In the genomic region with DNA sequence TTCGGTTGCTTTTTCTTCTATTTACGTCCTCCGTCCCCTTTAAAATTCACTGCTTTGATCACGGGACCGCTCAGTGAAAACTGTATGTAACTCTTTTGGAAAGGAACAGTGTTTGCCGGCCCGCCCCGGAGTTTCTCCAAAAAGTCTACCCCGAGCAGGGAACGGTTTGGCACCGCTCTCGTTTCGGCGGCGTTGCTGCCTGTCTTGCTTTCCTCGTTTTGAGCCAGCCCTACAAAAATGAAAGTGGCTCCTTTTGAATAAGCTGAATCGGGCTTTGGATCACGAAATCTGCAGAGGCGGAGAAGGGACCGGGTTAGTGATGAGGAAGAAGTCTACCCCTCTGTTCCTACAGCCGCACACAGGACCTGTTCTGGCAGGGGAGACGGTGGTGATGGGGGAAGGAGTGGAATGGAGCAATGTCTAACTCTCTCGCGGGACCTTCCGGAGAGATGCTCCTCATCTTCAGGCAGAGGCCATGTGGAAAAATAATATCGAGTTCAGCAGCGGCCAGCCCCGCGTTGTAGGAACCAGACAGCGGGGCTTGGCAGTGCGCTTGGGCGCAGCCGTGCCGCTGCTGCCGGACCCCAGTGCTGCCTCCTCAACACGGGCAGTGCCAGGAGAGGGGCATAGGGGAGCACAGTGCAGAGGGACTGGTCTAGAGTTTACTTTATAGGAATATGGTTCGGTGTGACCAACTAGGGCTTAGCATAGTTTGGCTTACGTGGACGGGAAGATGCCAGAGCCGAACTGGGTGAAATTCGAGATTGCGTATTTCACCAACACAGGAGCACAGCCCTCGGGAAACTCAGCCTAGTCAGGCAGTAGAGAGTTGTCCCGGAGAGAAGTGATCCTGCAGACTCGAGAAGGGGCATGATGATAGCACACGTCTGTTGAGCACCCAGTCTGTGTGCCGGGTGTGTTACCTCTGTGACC, we compare ENCODE assay signal across 9 cellular contexts. TPM values are rescaled to one million over a fixed set of nuclear protein-coding genes. Genes with fewer than 3 reads are reported as not detected.
DNase-seq lines count a peak whose midpoint lies in the region; ATAC-seq and TF ChIP-seq lines count a peak whose summit lies in the region.
"Had no signal": no experiment of that assay in that cellular context is flagged by ENCODE, and none has a peak within 500 bp of the region (broad histone marks: within the 10 kb centered on the region; RNA-seq: fewer than 3 reads in every experiment).

No MANE protein-coding gene starts in this region.

- no peaks in the 10 kb centered on the region for H3K27me3 ChIP-seq in ovary

- 2 to 4% (median 2%) methylated on average over 47 of the region's 47 CpGs for WGBS in ovary, 3 donors

- no peaks in the 10 kb centered on the region for H3K9me3 Mint-ChIP-seq in activated T-cell treated with anti-CD3 and anti-CD28 coated beads, Interleukin-2, amount 50 U/mL, for 72 hours
- H3K9me3 Mint-ChIP-seq: memory B cell had no signal

- peak overlapping the region; percentile 82 to 89 for H3K4me3 Mint-ChIP-seq in activated T-cell treated with anti-CD3 and anti-CD28 coated beads, Interleukin-2, amount 50 U/mL, for 72 hours
- H3K4me3 Mint-ChIP-seq: memory B cell had no signal

- no peaks in the 10 kb centered on the region for H3K36me3 Mint-ChIP-seq in activated T-cell treated with anti-CD3 and anti-CD28 coated beads, Interleukin-2, amount 50 U/mL, for 72 hours (ENCODE audit: insufficient read depth in 2 of 2)
- H3K36me3 Mint-ChIP-seq: memory B cell had no signal

- H3K4me1 ChIP-seq in ovary (ENCODE audit: insufficient read depth), result peaks cover 28% of the 10 kb centered on the region

- no peak for TF ChIP-seq EP300 in ovary (IDR thresholded peaks at IDR 0.05)

- TF ChIP-seq POLR2A in ovary (IDR thresholded peaks at IDR 0.05), result no peak

- no peaks in the 10 kb centered on the region for H3K9me3 ChIP-seq in ovary

- no peaks in the 10 kb centered on the region for H3K36me3 ChIP-seq in ovary

- H3K27me3 Mint-ChIP-seq in activated T-cell treated with anti-CD3 and anti-CD28 coated beads, Interleukin-2, amount 50 U/mL, for 72 hours (ENCODE audit: low read depth), result peaks cover 77% of the 10 kb centered on the region

- peak; percentile 66 for DNase-seq in GM03348 (ENCODE audit: low spot score)
- peak in 1 of 2 donors; percentile 24 for DNase-seq in activated T-cell treated with anti-CD3 and anti-CD28 coated beads, Interleukin-2, amount 50 U/mL, for 72 hours
- DNase-seq in Right ventricle myocardium inferior (ENCODE audit: missing footprints), result peak; percentile 78
- DNase-seq in ovary, result peak; percentile 62 to 81 (median 71)
- DNase-seq in SIG-M5 treated with dmso at 0.1 percent for 504 hours (lab: John Stamatoyannopoulos, UW; ENCODE audit: unreplicated experiment), result no peak
- DNase-seq in KBM-7, result no peak
- DNase-seq in glomerular visceral epithelial cell (ENCODE audit: extremely low spot score), result no peak
- no peak for DNase-seq in T1000 (lab: John Stamatoyannopoulos, UW)

- peak overlapping the region; percentile 90 to 91 for H3K27ac ChIP-seq in ovary

- in situ Hi-C loops in KBM-7 (cut with MboI; ENCODE audit: low pct_unique_long_range_greater_than_20kb, low sequenced_read_pairs), result no loop called here

- ATAC-seq in activated T-cell treated with anti-CD3 and anti-CD28 coated beads, Interleukin-2, amount 50 U/mL, for 72 hours (replicated peaks in 1 of 2), result peak; percentile 24 to 29
- peak; percentile 50 for ATAC-seq in Right ventricle myocardium inferior

- H3K4me3 ChIP-seq in ovary, result peak overlapping the region; percentile 57

- peaks cover 8% of the 10 kb centered on the region for H3K4me1 Mint-ChIP-seq in activated T-cell treated with anti-CD3 and anti-CD28 coated beads, Interleukin-2, amount 50 U/mL, for 72 hours (ENCODE audit: low read depth)

- no peak overlapping the region for H3K27ac Mint-ChIP-seq in activated T-cell treated with anti-CD3 and anti-CD28 coated beads, Interleukin-2, amount 50 U/mL, for 72 hours
- H3K27ac Mint-ChIP-seq: memory B cell had no signal

- TF ChIP-seq CTCF in ovary (IDR thresholded peaks at IDR 0.05), result no peak

- intact Hi-C loops in Right ventricle myocardium inferior (cut with DNase I), result loop anchor here (5.0 kb wide), 1 partner anchor 105 kb away; no protein-coding TSS in a partner anchor
- intact Hi-C loops in ovary (cut with DNase I), result loop anchor here in 3 of 4 donors (2.0 to 10.0 kb wide), 3 partner anchors 35 to 102 kb away; a partner anchor contains a TSS

RNA-seq across cellular contexts. Expression of a gene that starts 1.4 kb away (rescaled TPM):
- not detected for total RNA-seq in activated T-cell treated with anti-CD3 and anti-CD28 coated beads, Interleukin-2, amount 50 U/mL, for 72 hours
- 41.6 TPM for total RNA-seq in Right ventricle myocardium inferior
- 100 to 1,000 TPM; 194 to 463 (median 337) TPM for total RNA-seq in ovary
- polyA plus RNA-seq in ovary, result 100 to 1,000 TPM; 724 to 947 TPM

RNA-seq across cellular contexts. Expression of a gene that starts 8.3 kb away (rescaled TPM):
- total RNA-seq in activated T-cell treated with anti-CD3 and anti-CD28 coated beads, Interleukin-2, amount 50 U/mL, for 72 hours, result not detected
- total RNA-seq in Right ventricle myocardium inferior (not detected), ovary (not detected)
- not detected for polyA plus RNA-seq in ovary

Comparison
In these comparisons a context has a peak if more than half of its experiments do, and no peak if none do; other contexts are left out.
1. DNase-seq: peak in GM03348 (single experiment), Right ventricle myocardium inferior (single experiment) and ovary (5 of 5); none in SIG-M5 treated with dmso at 0.1 percent for 504 hours (single experiment), KBM-7 (single experiment), glomerular visceral epithelial cell (single experiment) and T1000 (single experiment).
2. RNA of a gene that starts 1.4 kb away (total RNA-seq): 194 to 463 TPM in ovary and 41.6 TPM in Right ventricle myocardium inferior (single experiment); not detected in activated T-cell treated with anti-CD3 and anti-CD28 coated beads, Interleukin-2, amount 50 U/mL, for 72 hours; every median in the first group is over 10 times any median in the second.